Comparison of ENCODE assay signal across 26 cellular contexts in the genomic region with DNA sequence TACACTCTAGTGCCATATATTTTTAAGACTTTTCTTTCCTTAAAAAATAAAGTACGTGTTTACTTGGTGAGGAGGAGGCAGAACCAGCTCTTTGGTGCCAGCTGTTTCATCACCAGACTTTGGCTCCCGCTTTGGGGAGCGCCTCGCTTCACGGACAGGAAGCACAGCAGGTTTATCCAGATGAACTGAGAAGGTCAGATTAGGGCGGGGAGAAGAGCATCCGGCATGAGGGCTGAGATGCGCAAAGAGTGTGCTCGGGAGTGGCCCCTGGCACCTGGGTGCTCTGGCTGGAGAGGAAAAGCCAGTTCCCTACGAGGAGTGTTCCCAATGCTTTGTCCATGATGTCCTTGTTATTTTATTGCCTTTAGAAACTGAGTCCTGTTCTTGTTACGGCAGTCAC.
"Had no signal": no experiment of that assay in that cellular context is flagged by ENCODE, and none has a peak within 500 bp of the region (broad histone marks: within the 10 kb centered on the region; RNA-seq: fewer than 3 reads in every experiment).

No MANE protein-coding gene starts in this region.

- H3K27me3 ChIP-seq: stomach, testis, thyroid gland, transverse colon, upper lobe of left lung, vagina had no signal

- ATAC-seq: mucosa of descending colon; naive thymus-derived CD4-positive, alpha-beta T cell; right cardiac atrium; sciatic nerve; stimulated activated naive B cell treated with anti-CD40 and anti-IgM and Interleukin-4, amounts not matched to agents 10 μg/mL and 1 μg/mL and 100 μg/mL, for 72 hours; stimulated activated naive CD8-positive, alpha-beta T cell treated with anti-CD3 and anti-CD28 coated beads, Interleukin-15, Interleukin-2, amounts not matched to agents 100 U/mL and 50 U/mL, for 24 hours had no signal

- H3K4me1 ChIP-seq: parathyroid adenoma, stomach, testis, thyroid gland, transverse colon had no signal

- H3K9me3 ChIP-seq: left ventricle myocardium inferior, mucosa of descending colon, stomach, testis, thyroid gland, transverse colon, upper lobe of left lung, vagina had no signal

- H3K27ac ChIP-seq: left ventricle myocardium inferior, parathyroid adenoma, skin epidermis, stomach, testis, thyroid gland, transverse colon, upper lobe of left lung, vagina had no signal

- DNase-seq: hypothalamus; immature natural killer cell; kidney; left ventricle myocardium inferior; midbrain; mucosa of descending colon; naive thymus-derived CD4-positive, alpha-beta T cell; nucleus accumbens; retina; right cardiac atrium; stimulated activated CD4-positive, alpha-beta T cell treated with anti-CD3 and anti-CD28 coated beads, Interleukin-12 subunit alpha, Interleukin-12 subunit beta, amount 100 ng/mL, for 4 hours; stimulated activated CD4-positive, alpha-beta T cell treated with anti-CD3 and anti-CD28 coated beads, Interleukin-15, amount 100 ng/mL, for 24 hours; stimulated activated CD4-positive, alpha-beta T cell treated with anti-CD3 and anti-CD28 coated beads, Interleukin-2, amount 100 ng/mL, for 24 hours; stimulated activated CD4-positive, alpha-beta T cell treated with anti-CD3 and anti-CD28 coated beads, Interleukin-4, amount 100 ng/mL, for 1 hour; stimulated activated naive B cell treated with anti-CD40 and anti-IgM and Interleukin-4, amounts not matched to agents 10 μg/mL and 1 μg/mL and 100 μg/mL, for 72 hours; stimulated activated naive CD8-positive, alpha-beta T cell treated with anti-CD3 and anti-CD28 coated beads, Interleukin-15, Interleukin-2, amounts not matched to agents 100 U/mL and 50 U/mL, for 24 hours; stomach; testis; thyroid gland; transverse colon had no signal

- H3K4me3 ChIP-seq: left ventricle myocardium inferior, lung, mucosa of descending colon, skin epidermis, stomach, testis, thyroid gland, transverse colon, upper lobe of left lung, vagina had no signal
